8 cellular contexts compared by ENCODE assay signal in the genomic region with DNA sequence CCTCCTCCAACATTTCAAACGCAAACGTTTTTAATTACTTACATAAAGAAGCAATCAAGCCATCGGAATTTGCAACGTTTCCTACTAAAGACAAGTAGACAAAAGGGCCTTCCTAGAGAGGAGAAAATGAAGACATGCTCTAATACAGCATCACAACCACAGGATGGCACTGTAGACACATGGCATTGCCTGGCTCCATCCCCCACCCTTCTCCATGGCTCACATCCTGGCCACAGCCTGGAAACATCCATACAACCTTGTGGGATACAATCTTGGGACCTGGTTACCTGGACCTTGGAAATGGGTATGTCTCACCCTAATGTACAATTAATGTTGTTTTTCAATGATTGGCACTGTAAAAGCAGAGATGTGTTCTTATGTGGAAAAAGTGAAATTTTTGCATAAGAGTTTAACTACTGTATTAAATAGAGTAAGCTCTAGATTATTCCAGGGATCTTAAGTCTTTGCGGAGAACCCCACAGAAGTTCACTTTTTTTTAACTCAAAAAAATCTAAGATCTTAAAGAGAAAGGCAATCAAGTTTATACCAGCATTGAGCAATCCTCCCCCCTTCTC. TPM values are rescaled to one million over a fixed set of nuclear protein-coding genes. Genes with fewer than 3 reads are reported as not detected.
DNase-seq lines count a peak whose midpoint lies in the region; ATAC-seq, FAIRE-seq and TF ChIP-seq lines count a peak whose summit lies in the region.

No MANE protein-coding gene starts in this region.

- H3K27ac ChIP-seq in pancreas = no peak overlapping the region

- intact Hi-C loops in pancreas (cut with DNase I) = loop anchor here in 1 of 3 donors (5.0 kb wide), 1 partner anchor 177 kb away; no protein-coding TSS in a partner anchor

- DNase-seq in Caki2 (ENCODE audit: low read depth) (peak; percentile 63), NCI-H2029 treated with DMSO at 0.1 percent for 48 hours (lab: John Stamatoyannopoulos, UW) (peak; percentile 28), frontal cortex (ENCODE audit: low spot score in 2 of 2) (peak; percentile 50 to 60), pancreas (peak in 3 of 6 donors; percentile 32 to 57 (median 38))
- DNase-seq in activated CD4-positive, alpha-beta T cell treated with anti-CD3 and anti-CD28 coated beads, Interleukin-2, amount 50 U/mL, for 48 hours = peak; percentile 16 to 36

- FAIRE-seq in frontal cortex (lab: Jason Lieb, UNC) = peak; percentile 48
- no peak for FAIRE-seq in pancreas (lab: Jason Lieb, UNC)

- no peaks in the 10 kb centered on the region for H3K4me1 ChIP-seq in pancreas

- WGBS in pancreas, 2 donors = 34 to 44% methylated on average over 5 of the region's 5 CpGs

- no peaks in the 10 kb centered on the region for H3K9me3 ChIP-seq in pancreas

- in situ Hi-C loops in Caki2 (cut with HindIII; ENCODE audit: low pct_unique_long_range_greater_than_20kb, low sequenced_read_pairs) = no loop called here

- ATAC-seq in GM21619 (IDR thresholded peaks at IDR 0.05; ENCODE audit: unreplicated experiment) (peak; percentile 53), pancreas (peak; percentile 94 to 99 (median 98)), HG03159 (IDR thresholded peaks at IDR 0.05; ENCODE audit: unreplicated experiment) (no peak), GM18517 (IDR thresholded peaks at IDR 0.05; ENCODE audit: unreplicated experiment) (no peak)

- peak in 3 of 4 donors; percentile 22 to 49 (median 29) for TF ChIP-seq CTCF in pancreas (IDR thresholded peaks at IDR 0.05)

- H3K36me3 ChIP-seq in pancreas = peaks cover 0 to 9% (median 3%) of the 10 kb centered on the region in 3 donors

- no peaks in the 10 kb centered on the region for H3K27me3 ChIP-seq in pancreas

- no peak overlapping the region for H3K4me3 ChIP-seq in pancreas

RNA-seq across cellular contexts. Expression of a gene that starts 21.5 kb away (rescaled TPM):
- total RNA-seq in Caki2 (2014; rRNA removed; shearing (Covaris generic); ENCODE audit: low replicate concordance) = 177 and 198 TPM in 2 replicates
- total RNA-seq in frontal cortex = 44.8 TPM
- 10 to 100 TPM; 23.8 to 44.0 (median 34.0) TPM for total RNA-seq in pancreas
- 10 to 100 TPM; 44.4 to 46.4 TPM for polyA plus RNA-seq in pancreas

RNA-seq across cellular contexts. Expression of a gene that starts 41.5 kb away (rescaled TPM):
- total RNA-seq in Caki2 (2014; rRNA removed; shearing (Covaris generic); ENCODE audit: low replicate concordance) = 0.06 TPM in 1 of 2 replicates, not detected in the other
- total RNA-seq in frontal cortex = under 0.01 TPM
- 1 to 10 TPM in 1 of 6 donors, under 1 TPM in 5; 0.05 to 1.5 (median 0.17) TPM for total RNA-seq in pancreas
- polyA plus RNA-seq in pancreas = under 1 TPM; 0.19 to 0.23 TPM

Comparison
In these comparisons a context has a peak if more than half of its experiments do, and no peak if none do; other contexts are left out.
1. ATAC-seq: peak in GM21619 (single experiment) and pancreas (4 of 4); none in HG03159 (single experiment) and GM18517 (single experiment).